1 cellular context compared by ENCODE assay signal in genomic region chr19:17821190-17821589, GRCh38.
TF ChIP-seq lines count a peak whose summit lies in the region.

TSS of gene INSL3 (minus strand) at chr19:17821519. CDS start at chr19:17821506, 13 bp downstream.

TF ChIP-seq in IMR-90, 13 proteins besides CTCF, POLR2A, EP300 and RAD21 (continued from another document):
- TF ChIP-seq USF2 (IDR thresholded peaks at IDR 0.05; ENCODE audit: low read depth, low read length): no peak
- no peak for TF ChIP-seq FOS (IDR thresholded peaks at IDR 0.05; ENCODE audit: low read depth, low read length)
- no peak for TF ChIP-seq MAFK (IDR thresholded peaks at IDR 0.05; ENCODE audit: low read depth, low read length)
- TF ChIP-seq MXI1 (IDR thresholded peaks at IDR 0.05; ENCODE audit: borderline replicate concordance, low read depth, low read length): no peak
- TF ChIP-seq NFE2L2 (IDR thresholded peaks at IDR 0.05; ENCODE audit: low read depth, low read length): no peak
- TF ChIP-seq RCOR1 (IDR thresholded peaks at IDR 0.05; ENCODE audit: insufficient replicate concordance, low read length): no peak
- TF ChIP-seq ELK1 (IDR thresholded peaks at IDR 0.05; ENCODE audit: borderline replicate concordance, low read depth, low read length): no peak
- TF ChIP-seq BHLHE40 (IDR thresholded peaks at IDR 0.05; ENCODE audit: low read depth, low read length): no peak
- TF ChIP-seq RFX5 (IDR thresholded peaks at IDR 0.05; ENCODE audit: low read depth, low read length): no peak
- no peak for TF ChIP-seq SMC3 (IDR thresholded peaks at IDR 0.05; ENCODE audit: low read depth, low read length)
